20 cellular contexts compared by ENCODE assay signal in genomic region chr10:126251778-126252407, GRCh38.
DNase-seq lines count a peak whose midpoint lies in the region; ATAC-seq, FAIRE-seq and TF ChIP-seq lines count a peak whose summit lies in the region.
"Had no signal": no experiment of that assay in that cellular context is flagged by ENCODE, and none has a peak within 500 bp of the region (broad histone marks: within the 10 kb centered on the region; RNA-seq: fewer than 3 reads in every experiment).

No MANE protein-coding gene starts in this region.

- H2BK12ac ChIP-seq in mesenchymal stem cell (ENCODE audit: low read length in 2 of 2) = peak overlapping the region; percentile 99 to 100

- H3K27ac ChIP-seq in astrocyte (ENCODE audit: low read depth, low read length) (peak overlapping the region; percentile 100), mesenchymal stem cell (ENCODE audit: low read length, poor library complexity, severe bottlenecking) (no peak overlapping the region), GM23338 (ENCODE audit: low read depth) (no peak overlapping the region), small intestine (ENCODE audit: low read depth in 1 of 2, low read length in 1 of 2) (no peak overlapping the region)
- H3K27ac ChIP-seq: BLaER1 treated with 17β-estradiol and CSF1 and Interleukin-3, amounts not matched to agents 10 nM and 100 nM; SJSA1 had no signal

- H3K36me3 ChIP-seq in astrocyte (ENCODE audit: insufficient read depth, low read length) (peaks cover 11% of the 10 kb centered on the region), mesenchymal stem cell (ENCODE audit: control insufficient read depth in 1 of 2, insufficient read depth in 2 of 2, low read depth in 1 of 2, low read length in 2 of 2) (peaks cover 19 to 48% of the 10 kb centered on the region in 2 experiments), GM23338 (ENCODE audit: insufficient read depth) (no peaks in the 10 kb centered on the region), small intestine (ENCODE audit: control insufficient read depth in 2 of 2, insufficient read depth in 2 of 2, low read length in 2 of 2) (no peaks in the 10 kb centered on the region)
- H3K36me3 ChIP-seq: BLaER1 treated with 17β-estradiol and CSF1 and Interleukin-3, amounts not matched to agents 10 nM and 100 nM; SJSA1 had no signal

- no peak overlapping the region for H3K4me2 ChIP-seq in astrocyte (ENCODE audit: low read length)
- H3K4me2 ChIP-seq in mesenchymal stem cell (ENCODE audit: low read length, poor library complexity, severe bottlenecking) = no peak overlapping the region
- no peak overlapping the region for H3K4me2 ChIP-seq in GM23338
- H3K4me2 ChIP-seq: BLaER1 treated with 17β-estradiol and CSF1 and Interleukin-3, amounts not matched to agents 10 nM and 100 nM had no signal

- H2BK15ac ChIP-seq in mesenchymal stem cell (ENCODE audit: low read depth, poor library complexity, severe bottlenecking) = no peak overlapping the region

- H3K79me1 ChIP-seq in mesenchymal stem cell (replicated peaks; ENCODE audit: low read length, poor library complexity, severe bottlenecking) = peaks cover 19% of the 10 kb centered on the region

- H3K4ac ChIP-seq in mesenchymal stem cell (ENCODE audit: low read depth in 1 of 2, low read length in 2 of 2) = peak overlapping the region in 1 of 2 experiments; percentile 98

- H3K79me2 ChIP-seq in astrocyte (ENCODE audit: insufficient read depth, low read length) = peaks cover 34% of the 10 kb centered on the region
- H3K79me2 ChIP-seq in GM23338 (replicated peaks; ENCODE audit: insufficient read depth) = no peaks in the 10 kb centered on the region

- no peaks in the 10 kb centered on the region for H3K27me3 ChIP-seq in astrocyte (ENCODE audit: insufficient read depth, low read length)
- H3K27me3 ChIP-seq in mesenchymal stem cell (ENCODE audit: control insufficient read depth in 1 of 2, insufficient read depth in 1 of 2, low read length in 2 of 2) = no peaks in the 10 kb centered on the region
- no peaks in the 10 kb centered on the region for H3K27me3 ChIP-seq in GM23338 (ENCODE audit: insufficient read depth)
- no peaks in the 10 kb centered on the region for H3K27me3 ChIP-seq in small intestine (ENCODE audit: control insufficient read depth in 2 of 2, insufficient read depth in 2 of 2, low read length in 2 of 2)
- H3K27me3 ChIP-seq: BLaER1 treated with 17β-estradiol and CSF1 and Interleukin-3, amounts not matched to agents 10 nM and 100 nM; SJSA1 had no signal

- no peaks in the 10 kb centered on the region for H3K27me3 Mint-ChIP-seq in stimulated activated naive CD8-positive, alpha-beta T cell treated with anti-CD3 and anti-CD28 coated beads, Interleukin-15, Interleukin-2, amounts not matched to agents 100 ng/mL and 50 ng/mL, for 24 hours
- H3K27me3 Mint-ChIP-seq in stimulated activated naive CD8-positive, alpha-beta T cell treated with anti-CD3 and anti-CD28 coated beads, Interleukin-15, amount 100 ng/mL, for 72 hours = peaks cover 8% of the 10 kb centered on the region
- H3K27me3 Mint-ChIP-seq in astrocyte (ENCODE audit: low read depth, unreplicated experiment) (no peaks in the 10 kb centered on the region), GM23338 (ENCODE audit: insufficient read depth, low read depth, poor library complexity) (peaks cover 2% of the 10 kb centered on the region)
- H3K27me3 Mint-ChIP-seq: CD4-positive, alpha-beta T cell had no signal

- peaks cover 34% of the 10 kb centered on the region for H3K4me1 ChIP-seq in astrocyte (ENCODE audit: insufficient read depth, low read length)
- peaks cover 15% of the 10 kb centered on the region for H3K4me1 ChIP-seq in mesenchymal stem cell (ENCODE audit: control insufficient read depth, insufficient read depth, low read depth, low read length)
- H3K4me1 ChIP-seq in GM23338 (ENCODE audit: insufficient read depth) = no peaks in the 10 kb centered on the region
- H3K4me1 ChIP-seq in small intestine (ENCODE audit: control insufficient read depth in 2 of 2, insufficient read depth in 1 of 2, low read depth in 1 of 2, low read length in 1 of 2) = no peaks in the 10 kb centered on the region
- H3K4me1 ChIP-seq: BLaER1 treated with 17β-estradiol and CSF1 and Interleukin-3, amounts not matched to agents 10 nM and 100 nM had no signal

- DNase-seq in stimulated activated naive CD8-positive, alpha-beta T cell treated with anti-CD3 and anti-CD28 coated beads, Interleukin-15, amount 100 ng/mL, for 72 hours = no peak
- DNase-seq in astrocyte (ENCODE audit: low read depth) (no peak), mesenchymal stem cell (no peak), GM23338 (ENCODE audit: low spot score) (no peak), small intestine (no peak)
- DNase-seq in stimulated activated effector memory CD8-positive, alpha-beta T cell treated with anti-CD3 and anti-CD28 coated beads, Interleukin-12 subunit alpha, Interleukin-12 subunit beta, amount 100 ng/mL, for 72 hours (ENCODE audit: low spot score in 2 of 2) = no peak
- DNase-seq: 8988T; CD4-positive, alpha-beta T cell; DMS53; GOT3; KG1; MM.1S; NCI-H2029; NCI-H446; NCI-H524 treated with DMSO at 0.1 percent for 48 hours; NCI-H774; Right ventricle myocardium superior had no signal

- no peaks in the 10 kb centered on the region for H3K36me3 Mint-ChIP-seq in stimulated activated naive CD8-positive, alpha-beta T cell treated with anti-CD3 and anti-CD28 coated beads, Interleukin-15, Interleukin-2, amounts not matched to agents 100 ng/mL and 50 ng/mL, for 24 hours (ENCODE audit: low read depth)
- peaks cover 18% of the 10 kb centered on the region for H3K36me3 Mint-ChIP-seq in astrocyte (ENCODE audit: low read depth, unreplicated experiment)
- peaks cover 10% of the 10 kb centered on the region for H3K36me3 Mint-ChIP-seq in stimulated activated effector memory CD8-positive, alpha-beta T cell treated with anti-CD3 and anti-CD28 coated beads, Interleukin-12 subunit alpha, Interleukin-12 subunit beta, amount 100 ng/mL, for 72 hours
- H3K36me3 Mint-ChIP-seq in GM23338 (ENCODE audit: low read depth) = no peaks in the 10 kb centered on the region; the same call in 2 of the 3 replicates

- H3K4me3 Mint-ChIP-seq in stimulated activated naive CD8-positive, alpha-beta T cell treated with anti-CD3 and anti-CD28 coated beads, Interleukin-15, Interleukin-2, amounts not matched to agents 100 ng/mL and 50 ng/mL, for 24 hours = no peak overlapping the region
- no peak overlapping the region for H3K4me3 Mint-ChIP-seq in stimulated activated naive CD8-positive, alpha-beta T cell treated with anti-CD3 and anti-CD28 coated beads, Interleukin-15, amount 100 ng/mL, for 72 hours
- no peak overlapping the region for H3K4me3 Mint-ChIP-seq in astrocyte (ENCODE audit: unreplicated experiment)
- H3K4me3 Mint-ChIP-seq in stimulated activated effector memory CD8-positive, alpha-beta T cell treated with anti-CD3 and anti-CD28 coated beads, Interleukin-12 subunit alpha, Interleukin-12 subunit beta, amount 100 ng/mL, for 72 hours = no peak overlapping the region
- no peak overlapping the region for H3K4me3 Mint-ChIP-seq in GM23338
- H3K4me3 Mint-ChIP-seq: CD4-positive, alpha-beta T cell had no signal

- TF ChIP-seq CTCF in astrocyte (IDR thresholded peaks at IDR 0.05; ENCODE audit: insufficient read depth, low read depth, low read length) (no peak), GM23338 (conservative IDR thresholded peaks at IDR 0.05; ENCODE audit: low read depth in 2 of 2) (no peak)

- H3K9me2 ChIP-seq in GM23338 (ENCODE audit: insufficient read depth) = peaks cover 13% of the 10 kb centered on the region

- H3F3A ChIP-seq in GM23338 (replicated peaks; ENCODE audit: low read depth) = no peaks in the 10 kb centered on the region

- WGBS in mesenchymal stem cell = 100% methylated on average over 1 of the region's 1 CpG
- 72 to 95% (median 88%) methylated on average over 1 of the region's 1 CpG for WGBS in small intestine, 3 donors

- peak overlapping the region; percentile 94 for H4K91ac ChIP-seq in mesenchymal stem cell (ENCODE audit: low read length)

- no peak overlapping the region for H2BK5ac ChIP-seq in mesenchymal stem cell (ENCODE audit: low read depth, low read length, poor library complexity, severe bottlenecking)

- H3K4me3 ChIP-seq in astrocyte (ENCODE audit: insufficient read depth, low read depth, low read length) = no peak overlapping the region
- H3K4me3 ChIP-seq in mesenchymal stem cell (ENCODE audit: insufficient read depth in 1 of 2, low read depth in 1 of 2, low read length in 2 of 2) = no peak overlapping the region
- H3K4me3 ChIP-seq in GM23338 = no peak overlapping the region
- H3K4me3 ChIP-seq in small intestine (ENCODE audit: low read depth in 1 of 2, low read length in 2 of 2) = no peak overlapping the region
- H3K4me3 ChIP-seq: BLaER1 treated with 17β-estradiol and CSF1 and Interleukin-3, amounts not matched to agents 10 nM and 100 nM; SJSA1 had no signal

- peak overlapping the region; percentile 45 for H3K27ac Mint-ChIP-seq in stimulated activated naive CD8-positive, alpha-beta T cell treated with anti-CD3 and anti-CD28 coated beads, Interleukin-15, Interleukin-2, amounts not matched to agents 100 ng/mL and 50 ng/mL, for 24 hours
- no peak overlapping the region for H3K27ac Mint-ChIP-seq in stimulated activated naive CD8-positive, alpha-beta T cell treated with anti-CD3 and anti-CD28 coated beads, Interleukin-15, amount 100 ng/mL, for 72 hours
- peak overlapping the region; percentile 6 for H3K27ac Mint-ChIP-seq in astrocyte (ENCODE audit: unreplicated experiment)
- no peak overlapping the region for H3K27ac Mint-ChIP-seq in stimulated activated effector memory CD8-positive, alpha-beta T cell treated with anti-CD3 and anti-CD28 coated beads, Interleukin-12 subunit alpha, Interleukin-12 subunit beta, amount 100 ng/mL, for 72 hours
- H3K27ac Mint-ChIP-seq in GM23338 = no peak overlapping the region
- H3K27ac Mint-ChIP-seq: CD4-positive, alpha-beta T cell had no signal

- ATAC-seq in stimulated activated naive CD8-positive, alpha-beta T cell treated with anti-CD3 and anti-CD28 coated beads, Interleukin-15, amount 100 ng/mL, for 72 hours = no peak
- ATAC-seq in stimulated activated effector memory CD8-positive, alpha-beta T cell treated with anti-CD3 and anti-CD28 coated beads, Interleukin-12 subunit alpha, Interleukin-12 subunit beta, amount 100 ng/mL, for 72 hours = no peak
- no peak for ATAC-seq in GM23338

- no peaks in the 10 kb centered on the region for H4K20me1 ChIP-seq in astrocyte (ENCODE audit: insufficient read depth, low read length)
- H4K20me1 ChIP-seq in GM23338 (replicated peaks; ENCODE audit: insufficient read depth) = no peaks in the 10 kb centered on the region
- H4K20me1 ChIP-seq: BLaER1 treated with 17β-estradiol and CSF1 and Interleukin-3, amounts not matched to agents 10 nM and 100 nM had no signal

- FAIRE-seq in astrocyte (lab: Jason Lieb, UNC) (peak; percentile 62), small intestine (lab: Jason Lieb, UNC) (no peak)

- H2AFZ ChIP-seq in astrocyte (ENCODE audit: low read depth, low read length) (no peak overlapping the region), mesenchymal stem cell (ENCODE audit: low read depth, low read length) (no peak overlapping the region), GM23338 (no peak overlapping the region)

- no peak overlapping the region for H2BK120ac ChIP-seq in mesenchymal stem cell (ENCODE audit: low read depth, low read length)

- no peaks in the 10 kb centered on the region for H3K4me1 Mint-ChIP-seq in stimulated activated naive CD8-positive, alpha-beta T cell treated with anti-CD3 and anti-CD28 coated beads, Interleukin-15, Interleukin-2, amounts not matched to agents 100 ng/mL and 50 ng/mL, for 24 hours (ENCODE audit: low read depth)
- no peaks in the 10 kb centered on the region for H3K4me1 Mint-ChIP-seq in stimulated activated naive CD8-positive, alpha-beta T cell treated with anti-CD3 and anti-CD28 coated beads, Interleukin-15, amount 100 ng/mL, for 72 hours
- peaks cover 26% of the 10 kb centered on the region for H3K4me1 Mint-ChIP-seq in astrocyte (ENCODE audit: low read depth, unreplicated experiment)
- peaks cover 7% of the 10 kb centered on the region for H3K4me1 Mint-ChIP-seq in stimulated activated effector memory CD8-positive, alpha-beta T cell treated with anti-CD3 and anti-CD28 coated beads, Interleukin-12 subunit alpha, Interleukin-12 subunit beta, amount 100 ng/mL, for 72 hours
- H3K4me1 Mint-ChIP-seq in GM23338 = no peaks in the 10 kb centered on the region; the same call in 2 of the 3 replicates

- no peak overlapping the region for H3K23ac ChIP-seq in mesenchymal stem cell (ENCODE audit: low read length in 2 of 2)

- no peak overlapping the region for H2AK5ac ChIP-seq in mesenchymal stem cell (ENCODE audit: low read length, severe bottlenecking)

- peak overlapping the region in 1 of 2 experiments; percentile 97 for H3K14ac ChIP-seq in mesenchymal stem cell (ENCODE audit: low read length in 2 of 2)

- peaks cover 16% of the 10 kb centered on the region for H3K9me3 Mint-ChIP-seq in stimulated activated naive CD8-positive, alpha-beta T cell treated with anti-CD3 and anti-CD28 coated beads, Interleukin-15, Interleukin-2, amounts not matched to agents 100 ng/mL and 50 ng/mL, for 24 hours
- peaks cover 13 to 15% of the 10 kb centered on the region in 2 donors for H3K9me3 Mint-ChIP-seq in stimulated activated naive CD8-positive, alpha-beta T cell treated with anti-CD3 and anti-CD28 coated beads, Interleukin-15, amount 100 ng/mL, for 72 hours
- peaks cover 2% of the 10 kb centered on the region for H3K9me3 Mint-ChIP-seq in astrocyte (ENCODE audit: unreplicated experiment)
- peaks cover 11% of the 10 kb centered on the region for H3K9me3 Mint-ChIP-seq in stimulated activated effector memory CD8-positive, alpha-beta T cell treated with anti-CD3 and anti-CD28 coated beads, Interleukin-12 subunit alpha, Interleukin-12 subunit beta, amount 100 ng/mL, for 72 hours
- peaks cover 7% of the 10 kb centered on the region for H3K9me3 Mint-ChIP-seq in GM23338

- peaks cover 7% of the 10 kb centered on the region for H3K9me3 ChIP-seq in astrocyte (ENCODE audit: insufficient read depth, low read depth, low read length)
- peaks cover 4% of the 10 kb centered on the region for H3K9me3 ChIP-seq in mesenchymal stem cell (ENCODE audit: control insufficient read depth, low read length)
- no peaks in the 10 kb centered on the region for H3K9me3 ChIP-seq in small intestine (ENCODE audit: control insufficient read depth, low read depth)

- H3K18ac ChIP-seq in mesenchymal stem cell (ENCODE audit: low read depth in 1 of 2, low read length in 2 of 2) = peak overlapping the region; percentile 48 to 99

- peak overlapping the region; percentile 27 for H4K8ac ChIP-seq in mesenchymal stem cell (ENCODE audit: low read length)

- peak overlapping the region; percentile 74 for H3K9ac ChIP-seq in astrocyte (ENCODE audit: low read length)
- no peak overlapping the region for H3K9ac ChIP-seq in mesenchymal stem cell (ENCODE audit: low read length)
- H3K9ac ChIP-seq: BLaER1 treated with 17β-estradiol and CSF1 and Interleukin-3, amounts not matched to agents 10 nM and 100 nM had no signal

Comparison
In these comparisons a context has a peak if more than half of its experiments do, and no peak if none do; other contexts are left out.
1. H3K27ac Mint-ChIP-seq: peak in stimulated activated naive CD8-positive, alpha-beta T cell treated with anti-CD3 and anti-CD28 coated beads, Interleukin-15, Interleukin-2, amounts not matched to agents 100 ng/mL and 50 ng/mL, for 24 hours (single experiment) and astrocyte (single experiment); none in stimulated activated naive CD8-positive, alpha-beta T cell treated with anti-CD3 and anti-CD28 coated beads, Interleukin-15, amount 100 ng/mL, for 72 hours (0 of 2), stimulated activated effector memory CD8-positive, alpha-beta T cell treated with anti-CD3 and anti-CD28 coated beads, Interleukin-12 subunit alpha, Interleukin-12 subunit beta, amount 100 ng/mL, for 72 hours (single experiment) and GM23338 (single experiment).